37 cellular contexts compared by ENCODE assay signal in genomic region chr7:26471676-26472075, GRCh38.
"Had no signal": no experiment of that assay in that cellular context is flagged by ENCODE, and none has a peak within 500 bp of the region (broad histone marks: within the 10 kb centered on the region; RNA-seq: fewer than 3 reads in every experiment).

No MANE protein-coding gene starts in this region.

- H3K27ac Mint-ChIP-seq: activated naive CD4-positive, alpha-beta T cell treated with anti-CD3 and anti-CD28 coated beads for 36 hours; activated naive CD4-positive, alpha-beta T cell treated with anti-CD3 and anti-CD28 coated beads, Interleukin-2, amount 10 ng/mL, durations not matched to agents 7 days and 5 days; activated naive CD4-positive, alpha-beta T cell treated with anti-CD3 and anti-CD28 coated beads, Interleukin-2, amount 50 U/mL, for 24 hours; activated naive CD4-positive, alpha-beta T cell treated with anti-CD3 and anti-CD28 coated beads, Interleukin-2, amount 50 U/mL, for 72 hours; activated naive CD8-positive, alpha-beta T cell; activated naive CD8-positive, alpha-beta T cell treated with anti-CD3 and anti-CD28 coated beads for 36 hours; activated naive CD8-positive, alpha-beta T cell treated with anti-CD3 and anti-CD28 coated beads, Interleukin-2, amount 10 ng/mL, durations not matched to agents 7 days and 5 days; activated naive CD8-positive, alpha-beta T cell treated with anti-CD3 and anti-CD28 coated beads, Interleukin-2, amount 50 U/mL, for 24 hours; activated T-cell treated with anti-CD3 and anti-CD28 coated beads, Interleukin-2, amount 50 U/mL, for 24 hours; activated T-cell treated with anti-CD3 and anti-CD28 coated beads, Interleukin-2, amount 50 U/mL, for 72 hours; activated T-helper 1 cell treated with anti-CD3 and anti-CD28 coated beads, Interleukin-12 subunit alpha, Interleukin-12 subunit beta, Interleukin-2, Interleukin-4 antibody, amounts not matched to agents 30 ng/mL and 10 ng/mL and 1 ng/mL, durations not matched to agents 14 hours and 24 hours and 36 hours; activated T-helper 17 cell treated with anti-CD3 and anti-CD28 coated beads, Interleukin-2, amount 50 U/mL, for 72 hours; activated T-helper 2 cell treated with anti-CD3 and anti-CD28 coated beads, Interferon-gamma antibody, Interleukin-2, Interleukin-4, amounts not matched to agents 10 μg/mL and 5 μg/mL and 100 μg/mL, durations not matched to agents 14 hours and 24 hours and 36 hours had no signal

- H3K9me3 ChIP-seq: adrenal gland, ascending aorta, breast epithelium had no signal

- H3K36me3 Mint-ChIP-seq: activated naive CD4-positive, alpha-beta T cell treated with anti-CD3 and anti-CD28 coated beads, Interleukin-2, amount 10 ng/mL, durations not matched to agents 7 days and 5 days; activated naive CD4-positive, alpha-beta T cell treated with anti-CD3 and anti-CD28 coated beads, Interleukin-2, amount 50 U/mL, for 24 hours; activated naive CD4-positive, alpha-beta T cell treated with anti-CD3 and anti-CD28 coated beads, Interleukin-2, amount 50 U/mL, for 72 hours; activated naive CD8-positive, alpha-beta T cell; activated naive CD8-positive, alpha-beta T cell treated with anti-CD3 and anti-CD28 coated beads for 36 hours; activated naive CD8-positive, alpha-beta T cell treated with anti-CD3 and anti-CD28 coated beads, Interleukin-2, amount 10 ng/mL, durations not matched to agents 7 days and 5 days; brain had no signal

- H3K27me3 Mint-ChIP-seq: brain had no signal

- H3K4me1 Mint-ChIP-seq: activated naive CD4-positive, alpha-beta T cell treated with anti-CD3 and anti-CD28 coated beads, Interleukin-2, amount 10 ng/mL, durations not matched to agents 7 days and 5 days; activated naive CD4-positive, alpha-beta T cell treated with anti-CD3 and anti-CD28 coated beads, Interleukin-2, amount 50 U/mL, for 24 hours; activated naive CD8-positive, alpha-beta T cell treated with anti-CD3 and anti-CD28 coated beads for 36 hours; activated naive CD8-positive, alpha-beta T cell treated with anti-CD3 and anti-CD28 coated beads, Interleukin-2, amount 10 ng/mL, durations not matched to agents 7 days and 5 days; activated naive CD8-positive, alpha-beta T cell treated with anti-CD3 and anti-CD28 coated beads, Interleukin-2, amount 50 U/mL, for 24 hours; activated T-helper 17 cell treated with anti-CD3 and anti-CD28 coated beads, Interleukin-2, amount 50 U/mL, for 72 hours; central memory CD8-positive, alpha-beta T cell had no signal

- H3K36me3 ChIP-seq: adrenal gland, ascending aorta, brain microvascular endothelial cell, breast epithelium, cardiac muscle cell had no signal

- H3K27ac ChIP-seq: adrenal gland, ascending aorta, brain microvascular endothelial cell, breast epithelium, cardiac muscle cell had no signal

- H3K4me3 Mint-ChIP-seq: activated naive CD4-positive, alpha-beta T cell treated with anti-CD3 and anti-CD28 coated beads for 36 hours; activated naive CD4-positive, alpha-beta T cell treated with anti-CD3 and anti-CD28 coated beads, Interleukin-2, amount 10 ng/mL, durations not matched to agents 7 days and 5 days; activated naive CD4-positive, alpha-beta T cell treated with anti-CD3 and anti-CD28 coated beads, Interleukin-2, amount 50 U/mL, for 24 hours; activated naive CD8-positive, alpha-beta T cell; activated naive CD8-positive, alpha-beta T cell treated with anti-CD3 and anti-CD28 coated beads for 36 hours; activated naive CD8-positive, alpha-beta T cell treated with anti-CD3 and anti-CD28 coated beads, Interleukin-2, amount 10 ng/mL, durations not matched to agents 7 days and 5 days; activated naive CD8-positive, alpha-beta T cell treated with anti-CD3 and anti-CD28 coated beads, Interleukin-2, amount 50 U/mL, for 24 hours; activated T-cell treated with anti-CD3 and anti-CD28 coated beads, Interleukin-2, amount 50 U/mL, for 24 hours; activated T-cell treated with anti-CD3 and anti-CD28 coated beads, Interleukin-2, amount 50 U/mL, for 4 hours; activated T-cell treated with anti-CD3 and anti-CD28 coated beads, Interleukin-2, amount 50 U/mL, for 72 hours; activated T-helper 1 cell treated with anti-CD3 and anti-CD28 coated beads, Interleukin-12 subunit alpha, Interleukin-12 subunit beta, Interleukin-2, Interleukin-4 antibody, amounts not matched to agents 30 ng/mL and 10 ng/mL and 1 ng/mL, durations not matched to agents 14 hours and 24 hours and 36 hours; activated T-helper 17 cell treated with anti-CD3 and anti-CD28 coated beads, Interleukin-2, amount 50 U/mL, for 72 hours; brain; central memory CD8-positive, alpha-beta T cell had no signal

- H3K4me1 ChIP-seq: adrenal gland, ascending aorta, breast epithelium had no signal

- ATAC-seq: activated naive CD4-positive, alpha-beta T cell treated with anti-CD3 and anti-CD28 coated beads, Interleukin-2, amount 50 U/mL, for 72 hours; activated naive CD8-positive, alpha-beta T cell treated with anti-CD3 and anti-CD28 coated beads, Interleukin-2, amount 50 U/mL, for 24 hours; activated T-cell treated with anti-CD3 and anti-CD28 coated beads, Interleukin-2, amount 50 U/mL, for 4 hours; activated T-cell treated with anti-CD3 and anti-CD28 coated beads, Interleukin-2, amount 50 U/mL, for 72 hours; activated T-helper 17 cell treated with anti-CD3 and anti-CD28 coated beads, Interleukin-2, amount 50 U/mL, for 72 hours had no signal

- H3K9me3 Mint-ChIP-seq: activated naive CD4-positive, alpha-beta T cell treated with anti-CD3 and anti-CD28 coated beads for 36 hours; activated naive CD4-positive, alpha-beta T cell treated with anti-CD3 and anti-CD28 coated beads, Interleukin-2, amount 10 ng/mL, durations not matched to agents 7 days and 5 days; activated naive CD4-positive, alpha-beta T cell treated with anti-CD3 and anti-CD28 coated beads, Interleukin-2, amount 50 U/mL, for 24 hours; activated naive CD4-positive, alpha-beta T cell treated with anti-CD3 and anti-CD28 coated beads, Interleukin-2, amount 50 U/mL, for 72 hours; activated naive CD8-positive, alpha-beta T cell treated with anti-CD3 and anti-CD28 coated beads for 36 hours; activated naive CD8-positive, alpha-beta T cell treated with anti-CD3 and anti-CD28 coated beads, Interleukin-2, amount 10 ng/mL, durations not matched to agents 7 days and 5 days; activated naive CD8-positive, alpha-beta T cell treated with anti-CD3 and anti-CD28 coated beads, Interleukin-2, amount 50 U/mL, for 24 hours; activated T-cell treated with anti-CD3 and anti-CD28 coated beads, Interleukin-2, amount 50 U/mL, for 24 hours; activated T-cell treated with anti-CD3 and anti-CD28 coated beads, Interleukin-2, amount 50 U/mL, for 4 hours; activated T-cell treated with anti-CD3 and anti-CD28 coated beads, Interleukin-2, amount 50 U/mL, for 72 hours; activated T-helper 1 cell treated with anti-CD3 and anti-CD28 coated beads, Interleukin-12 subunit alpha, Interleukin-12 subunit beta, Interleukin-2, Interleukin-4 antibody, amounts not matched to agents 30 ng/mL and 10 ng/mL and 1 ng/mL, durations not matched to agents 14 hours and 24 hours and 36 hours; activated T-helper 17 cell treated with anti-CD3 and anti-CD28 coated beads, Interleukin-2, amount 50 U/mL, for 72 hours; activated T-helper 2 cell treated with anti-CD3 and anti-CD28 coated beads, Interferon-gamma antibody, Interleukin-2, Interleukin-4, amounts not matched to agents 10 μg/mL and 5 μg/mL and 100 μg/mL, durations not matched to agents 14 hours and 24 hours and 36 hours; brain; central memory CD8-positive, alpha-beta T cell had no signal

- H3K4me3 ChIP-seq: adrenal gland, ascending aorta, breast epithelium, cardiac muscle cell had no signal

- DNase-seq: activated effector memory CD4-positive, alpha-beta T cell treated with anti-CD3 and anti-CD28 coated beads, Interleukin-2, amount 50 U/mL, for 16 hours; activated effector memory CD4-positive, alpha-beta T cell treated with Interleukin-2 at 50 U/mL for 16 hours; activated gamma-delta T cell; activated gamma-delta T cell treated with Interleukin-2 at 50 U/mL for 16 hours; activated naive CD4-positive, alpha-beta T cell; activated naive CD4-positive, alpha-beta T cell treated with anti-CD3 and anti-CD28 coated beads for 36 hours; activated naive CD4-positive, alpha-beta T cell treated with anti-CD3 and anti-CD28 coated beads, Interleukin-2, amount 10 ng/mL, durations not matched to agents 7 days and 5 days; activated naive CD4-positive, alpha-beta T cell treated with anti-CD3 and anti-CD28 coated beads, Interleukin-2, amount 50 U/mL, for 16 hours; activated naive CD4-positive, alpha-beta T cell treated with Interleukin-2 at 50 U/mL for 16 hours; activated naive CD8-positive, alpha-beta T cell treated with anti-CD3 and anti-CD28 coated beads for 36 hours; activated naive CD8-positive, alpha-beta T cell treated with anti-CD3 and anti-CD28 coated beads, Interleukin-2, amount 10 ng/mL, durations not matched to agents 7 days and 5 days; activated naive CD8-positive, alpha-beta T cell treated with anti-CD3 and anti-CD28 coated beads, Interleukin-2, amount 50 U/mL, for 24 hours; activated T-cell treated with anti-CD3 and anti-CD28 coated beads, Interleukin-2, amount 50 U/mL, for 1 hour; activated T-cell treated with anti-CD3 and anti-CD28 coated beads, Interleukin-2, amount 50 U/mL, for 24 hours; activated T-cell treated with anti-CD3 and anti-CD28 coated beads, Interleukin-2, amount 50 U/mL, for 4 hours; activated T-cell treated with anti-CD3 and anti-CD28 coated beads, Interleukin-2, amount 50 U/mL, for 48 hours; activated T-cell treated with anti-CD3 and anti-CD28 coated beads, Interleukin-2, amount 50 U/mL, for 72 hours; adrenal gland; amniotic stem cell; amygdala; anterior cingulate cortex; aorta; brain microvascular endothelial cell; caudate nucleus; central memory CD4-positive, alpha-beta T cell; cerebellar nuclear complex had no signal

- H3K27me3 ChIP-seq: adrenal gland, ascending aorta, brain microvascular endothelial cell, breast epithelium, cardiac muscle cell had no signal
